In genomic region chr12:109693653-109694224, GRCh38 we compare ENCODE assay signal across 34 cellular contexts.
"Had no signal": no experiment of that assay in that cellular context is flagged by ENCODE, and none has a peak within 500 bp of the region (broad histone marks: within the 10 kb centered on the region; RNA-seq: fewer than 3 reads in every experiment).

No MANE protein-coding gene starts in this region.

- H3K4me3 Mint-ChIP-seq: activated naive CD4-positive, alpha-beta T cell treated with anti-CD3 and anti-CD28 coated beads for 36 hours; activated naive CD8-positive, alpha-beta T cell treated with anti-CD3 and anti-CD28 coated beads for 36 hours; activated T-helper 1 cell treated with anti-CD3 and anti-CD28 coated beads, Interleukin-12 subunit alpha, Interleukin-12 subunit beta, Interleukin-2, Interleukin-4 antibody, amounts not matched to agents 30 ng/mL and 10 ng/mL and 1 ng/mL, durations not matched to agents 14 hours and 24 hours and 36 hours; natural killer cell treated with Interleukin-12 subunit alpha and Interleukin-12 subunit beta and Interleukin-15 and Interleukin-18, amount 100 ng/mL, for 72 hours; stimulated activated naive B cell treated with anti-CD40 and anti-IgM and Interleukin-4, amounts not matched to agents 10 μg/mL and 1 μg/mL and 100 μg/mL, for 72 hours; T-helper 2 cell treated with Interferon-gamma antibody and Interleukin-4, amounts not matched to agents 5 μg/mL and 100 μg/mL, for 36 hours had no signal

- ATAC-seq: activated CD4-positive, CD25-positive, alpha-beta regulatory T cell treated with anti-CD3 and anti-CD28 coated beads, Interleukin-2, amount 50 U/mL, for 24 hours; body of pancreas; heart left ventricle; left lung; lower lobe of right lung; natural killer cell treated with Interleukin-12 subunit alpha and Interleukin-12 subunit beta and Interleukin-15 and Interleukin-18, amount 100 ng/mL, for 72 hours; pancreas; stimulated activated naive B cell treated with anti-CD40 and anti-IgM and Interleukin-4, amounts not matched to agents 10 μg/mL and 1 μg/mL and 100 μg/mL, for 72 hours; upper lobe of right lung had no signal

- H3K36me3 ChIP-seq: adrenal gland, heart left ventricle, left lung, lower lobe of right lung, neutrophil, pancreas, right atrium auricular region, stomach, thyroid gland, upper lobe of right lung had no signal

- H3K27ac ChIP-seq: adrenal gland, body of pancreas, coronary artery, dorsolateral prefrontal cortex, heart left ventricle, left lung, lower lobe of right lung, neutrophil, pancreas, right atrium auricular region, stomach, thyroid gland, upper lobe of right lung had no signal

- H3K9me3 ChIP-seq: adrenal gland, body of pancreas, heart left ventricle, left lung, lower lobe of right lung, neutrophil, pancreas, right atrium auricular region, stomach, thyroid gland, upper lobe of right lung had no signal

- H3K4me1 ChIP-seq: adrenal gland, body of pancreas, left lung, lower lobe of right lung, pancreas, right atrium auricular region, thyroid gland, upper lobe of right lung had no signal

- H3K9me3 Mint-ChIP-seq: activated naive CD4-positive, alpha-beta T cell treated with anti-CD3 and anti-CD28 coated beads for 36 hours; activated naive CD8-positive, alpha-beta T cell treated with anti-CD3 and anti-CD28 coated beads for 36 hours; activated T-helper 1 cell treated with anti-CD3 and anti-CD28 coated beads, Interleukin-12 subunit alpha, Interleukin-12 subunit beta, Interleukin-2, Interleukin-4 antibody, amounts not matched to agents 30 ng/mL and 10 ng/mL and 1 ng/mL, durations not matched to agents 14 hours and 24 hours and 36 hours; natural killer cell treated with Interleukin-12 subunit alpha and Interleukin-12 subunit beta and Interleukin-15 and Interleukin-18, amount 100 ng/mL, for 72 hours; T-helper 2 cell treated with Interferon-gamma antibody and Interleukin-4, amounts not matched to agents 5 μg/mL and 100 μg/mL, for 36 hours had no signal

- H3K27ac Mint-ChIP-seq: activated naive CD4-positive, alpha-beta T cell treated with anti-CD3 and anti-CD28 coated beads for 36 hours; activated naive CD8-positive, alpha-beta T cell treated with anti-CD3 and anti-CD28 coated beads for 36 hours; activated T-helper 1 cell treated with anti-CD3 and anti-CD28 coated beads, Interleukin-12 subunit alpha, Interleukin-12 subunit beta, Interleukin-2, Interleukin-4 antibody, amounts not matched to agents 30 ng/mL and 10 ng/mL and 1 ng/mL, durations not matched to agents 14 hours and 24 hours and 36 hours; natural killer cell treated with Interleukin-12 subunit alpha and Interleukin-12 subunit beta and Interleukin-15 and Interleukin-18, amount 100 ng/mL, for 72 hours; stimulated activated naive B cell treated with anti-CD40 and anti-IgM and Interleukin-4, amounts not matched to agents 10 μg/mL and 1 μg/mL and 100 μg/mL, for 72 hours; T-helper 2 cell treated with Interferon-gamma antibody and Interleukin-4, amounts not matched to agents 5 μg/mL and 100 μg/mL, for 36 hours had no signal

- H3K4me3 ChIP-seq: adrenal gland, body of pancreas, coronary artery, dorsolateral prefrontal cortex, heart left ventricle, left lung, lower lobe of right lung, pancreas, right atrium auricular region, stomach, thyroid gland, upper lobe of right lung had no signal

- H3K4me1 Mint-ChIP-seq: stimulated activated naive B cell treated with anti-CD40 and anti-IgM and Interleukin-4, amounts not matched to agents 10 μg/mL and 1 μg/mL and 100 μg/mL, for 72 hours had no signal

- FAIRE-seq: pancreas had no signal

- H3K36me3 Mint-ChIP-seq: activated naive CD8-positive, alpha-beta T cell treated with anti-CD3 and anti-CD28 coated beads for 36 hours; natural killer cell treated with Interleukin-12 subunit alpha and Interleukin-12 subunit beta and Interleukin-15 and Interleukin-18, amount 100 ng/mL, for 72 hours; stimulated activated naive B cell treated with anti-CD40 and anti-IgM and Interleukin-4, amounts not matched to agents 10 μg/mL and 1 μg/mL and 100 μg/mL, for 72 hours had no signal

- DNase-seq: activated CD4-positive, alpha-beta T cell treated with anti-CD3 and anti-CD28 coated beads for 48 hours; activated CD4-positive, alpha-beta T cell treated with anti-CD3 and anti-CD28 coated beads, Interleukin-2, amount 50 U/mL, for 48 hours; activated CD8-positive, alpha-beta memory T cell treated with anti-CD3 and anti-CD28 coated beads, Interleukin-2, amount 50 U/mL, for 4 hours; activated effector memory CD4-positive, alpha-beta T cell treated with anti-CD3 and anti-CD28 coated beads, Interleukin-2, amount 50 U/mL, for 16 hours; activated naive CD4-positive, alpha-beta T cell treated with anti-CD3 and anti-CD28 coated beads for 36 hours; activated naive CD8-positive, alpha-beta T cell treated with anti-CD3 and anti-CD28 coated beads for 36 hours; activated T-cell treated with anti-CD3 and anti-CD28 coated beads, Interleukin-2, amount 50 U/mL, for 1 hour; adrenal gland; aorta; body of pancreas; dorsolateral prefrontal cortex; effector memory CD4-positive, alpha-beta T cell; foreskin fibroblast; heart left ventricle; hypothalamus; kidney glomerular epithelial cell; left lung; lower lobe of right lung; mesendoderm; pancreas; stimulated activated CD4-positive, alpha-beta T cell treated with anti-CD3 and anti-CD28 coated beads, Interleukin-15, amount 100 ng/mL, for 24 hours; stimulated activated CD4-positive, alpha-beta T cell treated with anti-CD3 and anti-CD28 coated beads, Interleukin-2, amount 100 ng/mL, for 24 hours; stimulated activated naive B cell treated with anti-CD40 and anti-IgM and Interleukin-4, amounts not matched to agents 10 μg/mL and 1 μg/mL and 100 μg/mL, for 72 hours; stomach; T-helper 1 cell; thyroid gland; upper lobe of right lung had no signal

- H3K27me3 ChIP-seq: adrenal gland, body of pancreas, dorsolateral prefrontal cortex, pancreas, right atrium auricular region, thyroid gland, upper lobe of right lung had no signal
